ENCODE assay signal across 7 cellular contexts in genomic region chr19:1245468-1245867, GRCh38. TPM values are rescaled to one million over a fixed set of nuclear protein-coding genes. Genes with fewer than 3 reads are reported as not detected.
DNase-seq lines count a peak whose midpoint lies in the region; ATAC-seq and TF ChIP-seq lines count a peak whose summit lies in the region.
"Had no signal": no experiment of that assay in that cellular context is flagged by ENCODE, and none has a peak within 500 bp of the region (broad histone marks: within the 10 kb centered on the region; RNA-seq: fewer than 3 reads in every experiment).

No MANE protein-coding gene starts in this region.

- ATAC-seq in HG03442 (IDR thresholded peaks at IDR 0.05; ENCODE audit: unreplicated experiment): no peak

- H3K27me3 ChIP-seq in breast epithelium: no peaks in the 10 kb centered on the region
- H3K27me3 ChIP-seq in muscle layer of colon (ENCODE audit: control insufficient read depth in 1 of 2, insufficient read depth in 2 of 2, low read length in 2 of 2): no peaks in the 10 kb centered on the region
- no peaks in the 10 kb centered on the region for H3K27me3 ChIP-seq in vagina

- no peak for TF ChIP-seq POLR2A in breast epithelium (IDR thresholded peaks at IDR 0.05)
- TF ChIP-seq POLR2A in vagina (IDR thresholded peaks at IDR 0.05): no peak

- H3K36me3 Mint-ChIP-seq in MCF 10A (ENCODE audit: insufficient read depth, unreplicated experiment): peaks cover 27% of the 10 kb centered on the region

- peak overlapping the region; percentile 57 for H3K9ac ChIP-seq in muscle layer of colon (ENCODE audit: low read length)

- no peak for DNase-seq in breast epithelium (ENCODE audit: low spot score in 2 of 2)
- DNase-seq in MCF 10A (ENCODE audit: unreplicated experiment): no peak
- DNase-seq in vagina (ENCODE audit: extremely low spot score in 2 of 2): no peak
- no peak for DNase-seq in NCI-H69 (lab: John Stamatoyannopoulos, UW)
- DNase-seq: H7 had no signal

- H3K4me3 ChIP-seq in breast epithelium (peak overlapping the region in 1 of 3 donors; percentile 58), muscle layer of colon (ENCODE audit: low read depth in 1 of 2, low read length in 2 of 2) (no peak overlapping the region), vagina (peak overlapping the region in 1 of 2 donors; percentile 32)

- no peak for TF ChIP-seq CTCF in breast epithelium (IDR thresholded peaks at IDR 0.05)
- TF ChIP-seq CTCF in MCF 10A (IDR thresholded peaks at IDR 0.05; ENCODE audit: unreplicated experiment): no peak
- TF ChIP-seq CTCF in vagina (IDR thresholded peaks at IDR 0.05): no peak

- H3K27ac ChIP-seq in breast epithelium: peak overlapping the region; percentile 91 to 99
- peak overlapping the region; percentile 95 for H3K27ac ChIP-seq in muscle layer of colon (ENCODE audit: low read depth, low read length)
- H3K27ac ChIP-seq in vagina: peak overlapping the region; percentile 100

- H3K27me3 Mint-ChIP-seq in MCF 10A (ENCODE audit: insufficient read depth, unreplicated experiment): no peaks in the 10 kb centered on the region

- CTCF ChIA-PET in MCF 10A (lab: Yijun Ruan, JAX): interaction anchor here (0.6 to 4.7 kb wide), 4 partner anchors 17 to 692 kb away, joined by 3 to 144 read pairs (median 22); partner anchors contain the start of gene CIRBP

- H3K27ac Mint-ChIP-seq in MCF 10A (ENCODE audit: low read depth, unreplicated experiment): no peak overlapping the region

- H3K4me1 ChIP-seq in breast epithelium: peaks cover 39 to 54% of the 10 kb centered on the region in 2 donors
- peaks cover 59% of the 10 kb centered on the region for H3K4me1 ChIP-seq in muscle layer of colon (ENCODE audit: insufficient read depth, low read length)
- peaks cover 69% of the 10 kb centered on the region for H3K4me1 ChIP-seq in vagina

- H3K9me3 Mint-ChIP-seq in MCF 10A (ENCODE audit: unreplicated experiment): no peaks in the 10 kb centered on the region

- peaks cover 10% of the 10 kb centered on the region for H3K4me1 Mint-ChIP-seq in MCF 10A (ENCODE audit: insufficient read depth, unreplicated experiment)

- H3K4me3 Mint-ChIP-seq in MCF 10A (ENCODE audit: unreplicated experiment): no peak overlapping the region

- no peaks in the 10 kb centered on the region for H3K9me3 ChIP-seq in breast epithelium
- no peaks in the 10 kb centered on the region for H3K9me3 ChIP-seq in muscle layer of colon (ENCODE audit: low read length)
- no peaks in the 10 kb centered on the region for H3K9me3 ChIP-seq in vagina

- BruUV-seq in MCF 10A (replicated peaks; lab: Mats Ljungman, UMichigan): no TSS peak

- intact Hi-C loops in breast epithelium (cut with DNase I; ENCODE audit: low total_unique reads): loop anchor here (5.0 kb wide), 1 partner anchor 1537 kb away; the partner anchor contains the start of gene SGTA
- intact Hi-C loops in MCF 10A (cut with micrococcal nuclease): no loop called here
- intact Hi-C loops in vagina (cut with DNase I): loop anchor here (5.0 to 10.0 kb wide), 2 partner anchors 223 to 321 kb away; partner anchors contain the start of genes ARID3A, RNU6-2 and TMEM259

- POLR2A ChIA-PET in MCF 10A (lab: Yijun Ruan, JAX): interaction anchor here (0.6 to 8.2 kb wide), 4 partner anchors 17 to 143 kb away, joined by 3 to 240 read pairs (median 22); partner anchors contain the start of genes CIRBP and FAM174C

- H3K36me3 ChIP-seq in breast epithelium: no peaks in the 10 kb centered on the region
- peaks cover 4% of the 10 kb centered on the region for H3K36me3 ChIP-seq in muscle layer of colon (ENCODE audit: insufficient read depth, low read length)
- no peaks in the 10 kb centered on the region for H3K36me3 ChIP-seq in vagina

RNA-seq across cellular contexts. Expression of gene MIDN, which starts 2.9 kb away (rescaled TPM):
- total RNA-seq in breast epithelium: 10 to 100 TPM; 13.8 to 28.5 (median 22.4) TPM
- 73.6 and 96.9 TPM in 2 replicates for total RNA-seq in MCF 10A (2022)
- 170 TPM for total RNA-seq in vagina

RNA-seq across cellular contexts. Expression of gene ATP5F1D, which starts 3.9 kb away (rescaled TPM):
- total RNA-seq in breast epithelium (10 to 100 TPM; 47.6 to 64.9 (median 61.3) TPM), MCF 10A (2022) (256 and 258 TPM in 2 replicates), vagina (154 TPM)

RNA-seq across cellular contexts. Expression of gene CBARP, which starts 7.7 kb away (rescaled TPM):
- total RNA-seq in breast epithelium (1 to 10 TPM in 1 of 3 donors, under 1 TPM in 1, not detected in 1; 0.98 to 4.8 TPM), MCF 10A (2022) (7.0 and 8.2 TPM in 2 replicates), vagina (3.9 TPM)

RNA-seq across cellular contexts. Expression of gene CIRBP, which starts 23.7 kb away (rescaled TPM):
- 100 to 1,000 TPM; 458 to 758 (median 656) TPM for total RNA-seq in breast epithelium
- 316 and 362 TPM in 2 replicates for total RNA-seq in MCF 10A (2022)
- total RNA-seq in vagina: 192 TPM

RNA-seq across cellular contexts. Expression of gene FAM174C, which starts 29.9 kb away (rescaled TPM):
- total RNA-seq in breast epithelium (10 to 100 TPM; 43.9 to 60.6 (median 53.1) TPM), MCF 10A (2022) (71.0 and 85.2 TPM in 2 replicates), vagina (64.8 TPM)
